Comparison of ENCODE assay signal across 16 cellular contexts in the genomic region with DNA sequence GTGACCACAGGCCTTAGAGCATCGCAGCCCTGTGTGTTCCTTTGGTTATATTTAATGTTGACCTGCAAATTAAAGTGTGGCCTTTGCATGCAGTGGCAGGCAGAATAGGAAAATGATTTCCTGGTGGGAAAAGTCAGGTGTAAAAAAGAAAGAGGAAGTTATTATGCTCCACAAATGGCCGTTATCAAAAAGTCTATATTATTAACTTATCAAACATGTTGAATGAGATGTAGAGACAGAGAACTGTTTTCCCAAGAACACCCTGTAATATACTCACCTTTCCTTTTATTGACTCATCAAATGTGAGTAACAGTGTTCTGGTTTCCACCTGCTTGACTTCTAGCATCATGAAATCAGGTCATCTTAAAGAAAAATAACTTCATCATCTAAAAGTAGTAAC. TPM values are rescaled to one million over a fixed set of nuclear protein-coding genes. Genes with fewer than 3 reads are reported as not detected.
"Had no signal": no experiment of that assay in that cellular context is flagged by ENCODE, and none has a peak within 500 bp of the region (broad histone marks: within the 10 kb centered on the region; RNA-seq: fewer than 3 reads in every experiment).

No MANE protein-coding gene starts in this region.

- H2AFZ ChIP-seq: hepatocyte had no signal

- ATAC-seq: activated T-helper 17 cell treated with anti-CD3 and anti-CD28 coated beads, Interleukin-2, amount 50 U/mL, for 72 hours; effector memory CD8-positive, alpha-beta T cell; gastroesophageal sphincter; stimulated activated naive B cell treated with anti-CD40 and anti-IgM and Interleukin-4, amounts not matched to agents 10 μg/mL and 1 μg/mL and 100 μg/mL, for 72 hours; upper lobe of right lung had no signal

- H3K4me2 ChIP-seq: hepatocyte had no signal

- H3K9me3 ChIP-seq: gastroesophageal sphincter, upper lobe of right lung had no signal

- H3K4me3 ChIP-seq: gastroesophageal sphincter, hepatocyte, upper lobe of right lung had no signal

- DNase-seq: activated CD4-positive, alpha-beta T cell treated with anti-CD3 and anti-CD28 coated beads, Interleukin-2, amount 50 U/mL, for 48 hours; activated CD4-positive, CD25-positive, alpha-beta regulatory T cell treated with anti-CD3 and anti-CD28 coated beads, Interleukin-2, amount 50 U/mL, for 72 hours; activated naive CD4-positive, alpha-beta T cell treated with Interleukin-2 at 50 U/mL for 16 hours; anterior cingulate cortex; dermis blood vessel endothelial cell; effector memory CD8-positive, alpha-beta T cell; mesendoderm; stimulated activated CD4-positive, alpha-beta T cell treated with anti-CD3 and anti-CD28 coated beads, Interleukin-15, amount 100 ng/mL, for 24 hours; stimulated activated CD4-positive, alpha-beta T cell treated with anti-CD3 and anti-CD28 coated beads, Interleukin-4, amount 100 ng/mL, for 1 hour; stimulated activated naive B cell treated with anti-CD40 and anti-IgM and Interleukin-4, amounts not matched to agents 10 μg/mL and 1 μg/mL and 100 μg/mL, for 72 hours; T-helper 1 cell; T1000; upper lobe of right lung had no signal

- H3K27me3 ChIP-seq: gastroesophageal sphincter, hepatocyte, upper lobe of right lung had no signal

- H3K27ac ChIP-seq: hepatocyte, upper lobe of right lung had no signal

RNA-seq across cellular contexts. Expression of a gene that starts 35.3 kb away (rescaled TPM):
- total RNA-seq: activated T-helper 17 cell treated with anti-CD3 and anti-CD28 coated beads, Interleukin-2, amount 50 U/mL, for 72 hours had no signal
